Comparison of ENCODE assay signal across 30 cellular contexts in the genomic region with DNA sequence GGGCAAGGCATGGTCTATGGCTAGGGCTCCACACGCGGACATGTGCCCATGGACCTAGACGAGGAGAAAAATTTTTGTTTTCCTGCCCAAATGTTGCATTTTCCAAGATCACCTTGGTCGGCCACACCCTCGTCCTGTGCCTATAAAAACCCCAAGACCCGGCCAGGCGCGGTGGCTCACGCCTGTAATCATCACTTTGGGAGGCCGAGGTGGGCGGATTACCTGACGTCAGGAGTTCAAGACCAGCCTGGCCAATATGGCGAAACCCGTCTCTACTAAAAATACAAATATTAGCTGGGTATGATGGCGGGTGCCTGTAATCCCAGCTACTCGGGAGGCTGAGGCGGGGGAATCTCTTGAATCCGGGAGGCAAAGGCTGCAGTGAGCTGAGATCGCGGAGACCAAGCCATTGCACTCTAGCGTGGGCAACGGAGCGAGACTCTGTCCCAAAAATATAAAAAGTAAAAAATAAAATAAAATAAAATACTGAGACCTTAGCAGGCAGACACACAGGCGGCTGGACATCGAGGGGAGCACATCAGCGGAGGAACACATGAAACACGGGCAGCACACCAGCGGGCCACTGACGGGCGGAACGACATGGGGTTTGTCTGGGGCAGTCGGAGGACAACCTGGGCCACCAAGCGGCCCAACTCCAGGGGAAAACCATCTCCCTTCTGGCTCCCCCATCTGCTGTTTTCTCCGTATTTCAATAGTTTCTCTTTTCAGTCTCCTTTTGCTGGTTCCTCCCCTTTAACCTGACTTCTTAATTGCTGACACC.
"Had no signal": no experiment of that assay in that cellular context is flagged by ENCODE, and none has a peak within 500 bp of the region (broad histone marks: within the 10 kb centered on the region; RNA-seq: fewer than 3 reads in every experiment).

No MANE protein-coding gene starts in this region.

- H3K9me3 ChIP-seq: ovary, psoas muscle, right lobe of liver, sigmoid colon, suprapubic skin, thoracic aorta, thyroid gland, tibial nerve, upper lobe of left lung, uterus had no signal

- H3K27ac ChIP-seq: neural progenitor cell, parathyroid adenoma, psoas muscle, right lobe of liver, sigmoid colon, suprapubic skin, thoracic aorta, thyroid gland, tibial nerve, upper lobe of left lung had no signal

- H3K27me3 Mint-ChIP-seq: naive thymus-derived CD4-positive, alpha-beta T cell; progenitor cell of endocrine pancreas; stimulated activated memory B cell treated with anti-CD40 and anti-IgM and Interleukin-4, amounts not matched to agents 10 μg/mL and 1 μg/mL and 100 μg/mL, for 72 hours; stimulated activated naive CD8-positive, alpha-beta T cell treated with anti-CD3 and anti-CD28 coated beads, Interleukin-15, amount 100 ng/mL, for 72 hours had no signal

- H3K36me3 Mint-ChIP-seq: natural killer cell, neural progenitor cell had no signal

- H3K4me3 ChIP-seq: neural progenitor cell, ovary, psoas muscle, right lobe of liver, sigmoid colon, suprapubic skin, thoracic aorta, thyroid gland, tibial nerve, upper lobe of left lung, uterus had no signal

- H3K9me3 Mint-ChIP-seq: nephron; neural progenitor cell; stimulated activated memory B cell treated with anti-CD40 and anti-IgM and Interleukin-4, amounts not matched to agents 10 μg/mL and 1 μg/mL and 100 μg/mL, for 72 hours had no signal

- H3K27ac Mint-ChIP-seq: naive thymus-derived CD4-positive, alpha-beta T cell; natural killer cell; nephron; neural progenitor cell; progenitor cell of endocrine pancreas; stimulated activated memory B cell treated with anti-CD40 and anti-IgM and Interleukin-4, amounts not matched to agents 10 μg/mL and 1 μg/mL and 100 μg/mL, for 72 hours had no signal

- ATAC-seq: naive thymus-derived CD4-positive, alpha-beta T cell; natural killer cell; psoas muscle; right cardiac atrium; right lobe of liver; stimulated activated memory B cell treated with anti-CD40 and anti-IgM and Interleukin-4, amounts not matched to agents 10 μg/mL and 1 μg/mL and 100 μg/mL, for 72 hours; stimulated activated naive CD8-positive, alpha-beta T cell treated with anti-CD3 and anti-CD28 coated beads, Interleukin-15, amount 100 ng/mL, for 72 hours; stimulated activated naive CD8-positive, alpha-beta T cell treated with anti-CD3 and anti-CD28 coated beads, Interleukin-15, Interleukin-2, amounts not matched to agents 100 U/mL and 50 U/mL, for 24 hours had no signal

- H3K27me3 ChIP-seq: neural progenitor cell, ovary, right lobe of liver, sigmoid colon, suprapubic skin, thyroid gland, tibial nerve, upper lobe of left lung, uterus had no signal

- H3K4me1 ChIP-seq: neural progenitor cell, parathyroid adenoma, psoas muscle, right lobe of liver, sigmoid colon, thyroid gland, upper lobe of left lung had no signal

- H3K4me1 Mint-ChIP-seq: neural progenitor cell; stimulated activated memory B cell treated with anti-CD40 and anti-IgM and Interleukin-4, amounts not matched to agents 10 μg/mL and 1 μg/mL and 100 μg/mL, for 72 hours; stimulated activated naive CD8-positive, alpha-beta T cell treated with anti-CD3 and anti-CD28 coated beads, Interleukin-15, amount 100 ng/mL, for 72 hours had no signal

- H3K4me3 Mint-ChIP-seq: naive thymus-derived CD4-positive, alpha-beta T cell; natural killer cell; nephron; neural progenitor cell; stimulated activated memory B cell treated with anti-CD40 and anti-IgM and Interleukin-4, amounts not matched to agents 10 μg/mL and 1 μg/mL and 100 μg/mL, for 72 hours; stimulated activated naive CD8-positive, alpha-beta T cell treated with anti-CD3 and anti-CD28 coated beads, Interleukin-15, amount 100 ng/mL, for 72 hours had no signal

- H3K36me3 ChIP-seq: neural progenitor cell, ovary, right lobe of liver, uterus had no signal

- DNase-seq: naive thymus-derived CD4-positive, alpha-beta T cell; natural killer cell; occipital lobe; ovary; posterior cingulate gyrus; psoas muscle; sigmoid colon; small intestine; stimulated activated CD4-positive, alpha-beta T cell treated with anti-CD3 and anti-CD28 coated beads, Interleukin-12 subunit alpha, Interleukin-12 subunit beta, amount 100 ng/mL, for 4 hours; stimulated activated CD4-positive, alpha-beta T cell treated with anti-CD3 and anti-CD28 coated beads, Interleukin-1b, Interleukin-23, amount 100 ng/mL, for 48 hours; stimulated activated CD4-positive, alpha-beta T cell treated with anti-CD3 and anti-CD28 coated beads, Interleukin-4, amount 100 ng/mL, for 1 hour; stimulated activated CD4-positive, alpha-beta T cell treated with anti-CD3 and anti-CD28 coated beads, Interleukin-4, amount 100 ng/mL, for 4 hours; stimulated activated CD8-positive, alpha-beta memory T cell treated with anti-CD3 and anti-CD28 coated beads, Interleukin-4, amount 100 ng/mL, for 48 hours; stimulated activated naive CD4-positive, alpha-beta T cell; stimulated activated naive CD8-positive, alpha-beta T cell treated with anti-CD3 and anti-CD28 coated beads, Interleukin-15, amount 100 ng/mL, for 72 hours; stimulated activated naive CD8-positive, alpha-beta T cell treated with anti-CD3 and anti-CD28 coated beads, Interleukin-15, Interleukin-2, amounts not matched to agents 100 U/mL and 50 U/mL, for 24 hours; substantia nigra; thyroid gland; uterus had no signal
